ENCODE assay signal across 8 cellular contexts in the genomic region with DNA sequence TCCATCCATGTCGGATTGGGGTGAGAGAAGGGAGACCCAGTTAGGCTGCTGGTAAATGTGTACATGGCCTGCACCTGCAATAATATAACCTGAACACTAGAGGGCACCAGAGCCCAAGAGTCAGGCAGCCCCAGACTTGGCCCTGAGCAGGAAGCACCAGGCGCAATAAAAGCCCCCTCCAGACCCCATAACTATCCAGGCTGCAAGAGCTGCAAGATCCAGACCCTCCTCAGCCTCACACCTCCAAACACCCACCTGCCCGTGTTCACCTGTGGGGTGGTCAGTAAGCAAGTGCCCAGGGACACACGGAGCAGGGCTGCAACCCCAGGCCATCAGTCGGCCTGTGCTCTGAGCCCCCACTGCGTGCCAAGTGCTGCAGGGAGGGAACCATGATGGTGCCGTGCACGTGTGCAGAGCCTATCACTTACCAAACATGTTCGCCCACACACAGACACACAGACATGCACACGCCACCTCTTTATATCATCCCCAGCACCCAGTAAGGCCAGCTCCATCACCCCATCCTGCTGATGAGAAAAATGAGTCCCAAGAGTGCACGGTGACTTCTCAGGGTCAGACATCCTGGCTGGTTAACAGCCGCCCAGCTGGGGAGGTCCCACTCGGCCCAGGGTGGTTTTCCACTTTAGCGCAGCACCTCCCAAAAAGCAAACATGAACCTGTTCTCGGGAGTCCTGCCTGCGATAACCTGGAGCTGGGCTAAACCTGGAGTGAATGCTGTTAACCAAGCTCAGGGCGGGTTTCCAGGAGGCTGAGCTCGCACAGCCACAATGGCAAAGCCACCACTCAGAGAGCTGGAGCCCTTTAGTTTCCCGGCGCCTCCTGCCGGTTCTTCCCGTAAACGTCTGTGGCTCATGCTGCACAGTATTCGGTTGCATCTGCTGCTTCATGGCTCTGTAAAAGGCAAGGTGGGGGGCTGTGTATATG.
DNase-seq lines count a peak whose midpoint lies in the region; ATAC-seq and TF ChIP-seq lines count a peak whose summit lies in the region.

No MANE protein-coding gene starts in this region.

- peak; percentile 90 for TF ChIP-seq CTCF in Loucy (conservative IDR thresholded peaks at IDR 0.05; ENCODE audit: low read length)
- TF ChIP-seq CTCF in RWPE1 (conservative IDR thresholded peaks at IDR 0.05; ENCODE audit: low read depth): peak; percentile 97
- TF ChIP-seq CTCF in psoas muscle (IDR thresholded peaks at IDR 0.05): peak; percentile 57

- WGBS in psoas muscle, 3 donors: 60 to 71% (median 66%) methylated on average over 24 of the region's 24 CpGs

- no peaks in the 10 kb centered on the region for H4K20me1 ChIP-seq in Loucy (ENCODE audit: insufficient read depth, low read length, poor library complexity, severe bottlenecking)

- no peaks in the 10 kb centered on the region for H3K9me2 ChIP-seq in Loucy (replicated peaks; ENCODE audit: low read depth, low read length)

- H2AFZ ChIP-seq in Loucy (ENCODE audit: low read length): no peak overlapping the region

- no peaks in the 10 kb centered on the region for H3F3A ChIP-seq in Loucy (ENCODE audit: low read depth)

- no peak overlapping the region for H3K9ac ChIP-seq in Loucy (ENCODE audit: low read depth, low read length, poor library complexity, severe bottlenecking)

- H3K36me3 ChIP-seq in Loucy (ENCODE audit: insufficient read depth, low read length): no peaks in the 10 kb centered on the region
- H3K36me3 ChIP-seq in psoas muscle (ENCODE audit: insufficient read depth in 1 of 2, low read depth in 1 of 2): no peaks in the 10 kb centered on the region

- POLR2A ChIA-PET in RWPE1 (lab: Yijun Ruan, JAX; ENCODE audit: low non-redundant PET): no interaction called here

- H3K27me3 ChIP-seq in Loucy (ENCODE audit: insufficient read depth, low read length, poor library complexity, severe bottlenecking) (no peaks in the 10 kb centered on the region), psoas muscle (ENCODE audit: insufficient read depth in 3 of 3, low read length in 2 of 3) (peaks cover 0 to 2% (median 0%) of the 10 kb centered on the region in 3 donors)

- DNase-seq in COR-L47 (lab: John Stamatoyannopoulos, UW) (peak; percentile 18), RWPE1 (ENCODE audit: low spot score) (peak; percentile 72), head of caudate nucleus (peak in 39 of 42 donors; percentile 39 to 82 (median 62)), psoas muscle (no peak)
- peak; percentile 18 for DNase-seq in activated naive CD4-positive, alpha-beta T cell treated with anti-CD3 and anti-CD28 coated beads, Interleukin-2, amount 50 U/mL, for 16 hours

- H3K9me3 ChIP-seq in Loucy (ENCODE audit: insufficient read depth, low read depth, low read length): no peaks in the 10 kb centered on the region
- no peaks in the 10 kb centered on the region for H3K9me3 ChIP-seq in psoas muscle

- H3K27ac ChIP-seq in RWPE1 (peak overlapping the region; percentile 78), psoas muscle (no peak overlapping the region)

- ATAC-seq in GM21447 (IDR thresholded peaks at IDR 0.05; ENCODE audit: unreplicated experiment) (peak; percentile 63), psoas muscle (no peak), HG03097 (IDR thresholded peaks at IDR 0.05; ENCODE audit: low FRiP score, unreplicated experiment) (no peak)

- no peaks in the 10 kb centered on the region for H3K79me2 ChIP-seq in Loucy (ENCODE audit: insufficient read depth, low read length)

- no peak overlapping the region for H3K4me3 ChIP-seq in Loucy (ENCODE audit: low read length, poor library complexity, severe bottlenecking)
- no peak overlapping the region for H3K4me3 ChIP-seq in psoas muscle

- CTCF ChIA-PET in RWPE1 (lab: Yijun Ruan, JAX): interaction anchor here (0.5 to 4.9 kb wide), 18 partner anchors 18 to 792 kb away, joined by 3 to 74 read pairs (median 4); no protein-coding TSS in a partner anchor

- H3K4me1 ChIP-seq in Loucy (ENCODE audit: insufficient read depth, low read length, poor library complexity, severe bottlenecking): no peaks in the 10 kb centered on the region
- no peaks in the 10 kb centered on the region for H3K4me1 ChIP-seq in psoas muscle

- intact Hi-C loops in head of caudate nucleus (cut with DNase I) (loop anchor here (5.0 kb wide), 1 partner anchor 167 kb away; no protein-coding TSS in a partner anchor), psoas muscle (cut with DNase I) (loop anchor here in 1 of 2 donors (10.0 kb wide), 1 partner anchor 594 kb away; no protein-coding TSS in a partner anchor)

- H3K4me2 ChIP-seq in Loucy (ENCODE audit: low read depth, low read length, poor library complexity, severe bottlenecking): no peak overlapping the region

Comparison
In these comparisons a context has a peak if more than half of its experiments do, and no peak if none do; other contexts are left out.
1. DNase-seq: peak in COR-L47 (single experiment), RWPE1 (single experiment), activated naive CD4-positive, alpha-beta T cell treated with anti-CD3 and anti-CD28 coated beads, Interleukin-2, amount 50 U/mL, for 16 hours (single experiment) and head of caudate nucleus (39 of 42); none in psoas muscle (0 of 2).
2. Peak in every context shown above with its lines, with median percentiles within 50 percentile points of each other: CTCF ChIP-seq.